ENCODE assay signal across 2 cellular contexts in genomic region chr19:40312533-40312932, GRCh38.
TF ChIP-seq lines count a peak whose summit lies in the region.

No MANE protein-coding gene starts in this region.

TF ChIP-seq in GM23338, 12 proteins besides CTCF, POLR2A, EP300 and RAD21:
- TF ChIP-seq POLR2AphosphoS5 (IDR thresholded peaks at IDR 0.05; ENCODE audit: low read depth): no peak
- TF ChIP-seq NANOG (IDR thresholded peaks at IDR 0.05; ENCODE audit: borderline replicate concordance): no peak
- TF ChIP-seq ZNF331 (CRISPR knock-in tag; IDR thresholded peaks at IDR 0.05; ENCODE audit: low read depth): no peak
- TF ChIP-seq EZH2 (IDR thresholded peaks at IDR 0.05; ENCODE audit: low read depth, unreplicated experiment): no peak
- TF ChIP-seq ETS1 (IDR thresholded peaks at IDR 0.05): no peak
- TF ChIP-seq EZH2phosphoT487 (IDR thresholded peaks at IDR 0.05; ENCODE audit: unreplicated experiment): no peak
- TF ChIP-seq, protein P1, sequence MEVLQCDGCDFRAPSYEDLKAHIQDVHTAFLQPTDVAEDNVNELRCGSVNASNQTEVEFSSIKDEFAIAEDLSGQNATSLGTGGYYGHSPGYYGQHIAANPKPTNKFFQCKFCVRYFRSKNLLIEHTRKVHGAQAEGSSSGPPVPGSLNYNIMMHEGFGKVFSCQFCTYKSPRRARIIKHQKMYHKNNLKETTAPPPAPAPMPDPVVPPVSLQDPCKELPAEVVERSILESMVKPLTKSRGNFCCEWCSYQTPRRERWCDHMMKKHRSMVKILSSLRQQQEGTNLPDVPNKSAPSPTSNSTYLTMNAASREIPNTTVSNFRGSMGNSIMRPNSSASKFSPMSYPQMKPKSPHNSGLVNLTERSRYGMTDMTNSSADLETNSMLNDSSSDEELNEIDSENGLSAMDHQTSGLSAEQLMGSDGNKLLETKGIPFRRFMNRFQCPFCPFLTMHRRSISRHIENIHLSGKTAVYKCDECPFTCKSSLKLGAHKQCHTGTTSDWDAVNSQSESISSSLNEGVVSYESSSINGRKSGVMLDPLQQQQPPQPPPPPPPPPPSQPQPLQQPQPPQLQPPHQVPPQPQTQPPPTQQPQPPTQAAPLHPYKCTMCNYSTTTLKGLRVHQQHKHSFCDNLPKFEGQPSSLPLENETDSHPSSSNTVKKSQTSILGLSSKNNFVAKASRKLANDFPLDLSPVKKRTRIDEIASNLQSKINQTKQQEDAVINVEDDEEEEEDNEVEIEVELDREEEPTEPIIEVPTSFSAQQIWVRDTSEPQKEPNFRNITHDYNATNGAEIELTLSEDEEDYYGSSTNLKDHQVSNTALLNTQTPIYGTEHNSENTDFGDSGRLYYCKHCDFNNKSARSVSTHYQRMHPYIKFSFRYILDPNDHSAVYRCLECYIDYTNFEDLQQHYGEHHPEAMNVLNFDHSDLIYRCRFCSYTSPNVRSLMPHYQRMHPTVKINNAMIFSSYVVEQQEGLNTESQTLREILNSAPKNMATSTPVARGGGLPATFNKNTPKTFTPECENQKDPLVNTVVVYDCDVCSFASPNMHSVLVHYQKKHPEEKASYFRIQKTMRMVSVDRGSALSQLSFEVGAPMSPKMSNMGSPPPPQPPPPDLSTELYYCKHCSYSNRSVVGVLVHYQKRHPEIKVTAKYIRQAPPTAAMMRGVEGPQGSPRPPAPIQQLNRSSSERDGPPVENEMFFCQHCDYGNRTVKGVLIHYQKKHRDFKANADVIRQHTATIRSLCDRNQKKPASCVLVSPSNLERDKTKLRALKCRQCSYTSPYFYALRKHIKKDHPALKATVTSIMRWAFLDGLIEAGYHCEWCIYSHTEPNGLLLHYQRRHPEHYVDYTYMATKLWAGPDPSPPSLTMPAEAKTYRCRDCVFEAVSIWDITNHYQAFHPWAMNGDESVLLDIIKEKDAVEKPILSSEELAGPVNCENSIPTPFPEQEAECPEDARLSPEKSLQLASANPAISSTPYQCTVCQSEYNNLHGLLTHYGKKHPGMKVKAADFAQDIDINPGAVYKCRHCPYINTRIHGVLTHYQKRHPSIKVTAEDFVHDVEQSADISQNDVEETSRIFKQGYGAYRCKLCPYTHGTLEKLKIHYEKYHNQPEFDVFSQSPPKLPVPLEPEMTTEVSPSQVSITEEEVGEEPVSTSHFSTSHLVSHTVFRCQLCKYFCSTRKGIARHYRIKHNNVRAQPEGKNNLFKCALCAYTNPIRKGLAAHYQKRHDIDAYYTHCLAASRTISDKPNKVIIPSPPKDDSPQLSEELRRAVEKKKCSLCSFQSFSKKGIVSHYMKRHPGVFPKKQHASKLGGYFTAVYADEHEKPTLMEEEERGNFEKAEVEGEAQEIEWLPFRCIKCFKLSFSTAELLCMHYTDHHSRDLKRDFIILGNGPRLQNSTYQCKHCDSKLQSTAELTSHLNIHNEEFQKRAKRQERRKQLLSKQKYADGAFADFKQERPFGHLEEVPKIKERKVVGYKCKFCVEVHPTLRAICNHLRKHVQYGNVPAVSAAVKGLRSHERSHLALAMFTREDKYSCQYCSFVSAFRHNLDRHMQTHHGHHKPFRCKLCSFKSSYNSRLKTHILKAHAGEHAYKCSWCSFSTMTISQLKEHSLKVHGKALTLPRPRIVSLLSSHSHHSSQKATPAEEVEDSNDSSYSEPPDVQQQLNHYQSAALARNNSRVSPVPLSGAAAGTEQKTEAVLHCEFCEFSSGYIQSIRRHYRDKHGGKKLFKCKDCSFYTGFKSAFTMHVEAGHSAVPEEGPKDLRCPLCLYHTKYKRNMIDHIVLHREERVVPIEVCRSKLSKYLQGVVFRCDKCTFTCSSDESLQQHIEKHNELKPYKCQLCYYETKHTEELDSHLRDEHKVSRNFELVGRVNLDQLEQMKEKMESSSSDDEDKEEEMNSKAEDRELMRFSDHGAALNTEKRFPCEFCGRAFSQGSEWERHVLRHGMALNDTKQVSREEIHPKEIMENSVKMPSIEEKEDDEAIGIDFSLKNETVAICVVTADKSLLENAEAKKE (CRISPR knock-in tag; IDR thresholded peaks at IDR 0.05): no peak
- no peak for TF ChIP-seq JUNB (IDR thresholded peaks at IDR 0.05; ENCODE audit: unreplicated experiment)
- TF ChIP-seq, protein P2, sequence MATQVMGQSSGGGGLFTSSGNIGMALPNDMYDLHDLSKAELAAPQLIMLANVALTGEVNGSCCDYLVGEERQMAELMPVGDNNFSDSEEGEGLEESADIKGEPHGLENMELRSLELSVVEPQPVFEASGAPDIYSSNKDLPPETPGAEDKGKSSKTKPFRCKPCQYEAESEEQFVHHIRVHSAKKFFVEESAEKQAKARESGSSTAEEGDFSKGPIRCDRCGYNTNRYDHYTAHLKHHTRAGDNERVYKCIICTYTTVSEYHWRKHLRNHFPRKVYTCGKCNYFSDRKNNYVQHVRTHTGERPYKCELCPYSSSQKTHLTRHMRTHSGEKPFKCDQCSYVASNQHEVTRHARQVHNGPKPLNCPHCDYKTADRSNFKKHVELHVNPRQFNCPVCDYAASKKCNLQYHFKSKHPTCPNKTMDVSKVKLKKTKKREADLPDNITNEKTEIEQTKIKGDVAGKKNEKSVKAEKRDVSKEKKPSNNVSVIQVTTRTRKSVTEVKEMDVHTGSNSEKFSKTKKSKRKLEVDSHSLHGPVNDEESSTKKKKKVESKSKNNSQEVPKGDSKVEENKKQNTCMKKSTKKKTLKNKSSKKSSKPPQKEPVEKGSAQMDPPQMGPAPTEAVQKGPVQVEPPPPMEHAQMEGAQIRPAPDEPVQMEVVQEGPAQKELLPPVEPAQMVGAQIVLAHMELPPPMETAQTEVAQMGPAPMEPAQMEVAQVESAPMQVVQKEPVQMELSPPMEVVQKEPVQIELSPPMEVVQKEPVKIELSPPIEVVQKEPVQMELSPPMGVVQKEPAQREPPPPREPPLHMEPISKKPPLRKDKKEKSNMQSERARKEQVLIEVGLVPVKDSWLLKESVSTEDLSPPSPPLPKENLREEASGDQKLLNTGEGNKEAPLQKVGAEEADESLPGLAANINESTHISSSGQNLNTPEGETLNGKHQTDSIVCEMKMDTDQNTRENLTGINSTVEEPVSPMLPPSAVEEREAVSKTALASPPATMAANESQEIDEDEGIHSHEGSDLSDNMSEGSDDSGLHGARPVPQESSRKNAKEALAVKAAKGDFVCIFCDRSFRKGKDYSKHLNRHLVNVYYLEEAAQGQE (IDR thresholded peaks at IDR 0.05; ENCODE audit: unreplicated experiment): no peak
- no peak for TF ChIP-seq CREB1 (CRISPR knock-in tag; IDR thresholded peaks at IDR 0.05; ENCODE audit: low read depth)

TF ChIP-seq in H1, 55 proteins besides CTCF, POLR2A, EP300 and RAD21:
- TF ChIP-seq HDAC2 (IDR thresholded peaks at IDR 0.05; ENCODE audit: borderline replicate concordance in 1 of 2, low read depth in 2 of 2, low read length in 2 of 2) (no peak), MAX (IDR thresholded peaks at IDR 0.05) (no peak), MAFK (IDR thresholded peaks at IDR 0.05; ENCODE audit: low read depth, low read length) (no peak), CREB1 (IDR thresholded peaks at IDR 0.05) (no peak), SIX5 (IDR thresholded peaks at IDR 0.05; ENCODE audit: low read depth, low read length) (no peak), GTF2F1 (IDR thresholded peaks at IDR 0.05; ENCODE audit: borderline replicate concordance, low read depth, low read length) (no peak), SIN3A (conservative IDR thresholded peaks at IDR 0.05 in 1 of 2, IDR thresholded peaks at IDR 0.05 in 1 of 2; ENCODE audit: low read depth in 1 of 2, low read length in 2 of 2) (no peak), NRF1 (IDR thresholded peaks at IDR 0.05; ENCODE audit: low read depth, low read length) (no peak), FOSL1 (IDR thresholded peaks at IDR 0.05; ENCODE audit: insufficient read depth, low read depth, low read length) (no peak), SRF (IDR thresholded peaks at IDR 0.05; ENCODE audit: low read depth, low read length) (no peak)
